ENCODE assay signal across 14 cellular contexts in genomic region chr6:169075211-169075621, GRCh38.
A peak's percentile ranks its signal among the peaks of the same experiment; 100 is the strongest.
DNase-seq lines count a peak whose midpoint lies in the region; ATAC-seq and TF ChIP-seq lines count a peak whose summit lies in the region.
"Had no signal": no experiment of that assay in that cellular context is flagged by ENCODE, and none has a peak within 500 bp of the region (broad histone marks: within the 10 kb centered on the region; RNA-seq: fewer than 3 reads in every experiment).

No MANE protein-coding gene starts in this region.

- no peak overlapping the region for H3K4me3 Mint-ChIP-seq in endodermal cell
- H3K4me3 Mint-ChIP-seq: activated T-cell treated with anti-CD3 and anti-CD28 coated beads, Interleukin-2, amount 50 U/mL, for 72 hours; dendritic cell treated with granulocyte-macrophage colony-stimulating factor and Interleukin-4, amounts not matched to agents 40 ng/mL and 50 ng/mL, for 4 days had no signal

- no peaks in the 10 kb centered on the region for H3K4me1 ChIP-seq in psoas muscle
- H3K4me1 ChIP-seq in endodermal cell (ENCODE audit: control insufficient read depth, insufficient read depth, low read length), result no peaks in the 10 kb centered on the region
- H3K4me1 ChIP-seq: thyroid gland had no signal

- H3K9ac ChIP-seq in endodermal cell (ENCODE audit: extremely low read depth, low read length, poor library complexity, severe bottlenecking), result no peak overlapping the region

- no peaks in the 10 kb centered on the region for H3K9me3 Mint-ChIP-seq in endodermal cell
- H3K9me3 Mint-ChIP-seq: activated T-cell treated with anti-CD3 and anti-CD28 coated beads, Interleukin-2, amount 50 U/mL, for 72 hours had no signal

- no peaks in the 10 kb centered on the region for H3K27me3 Mint-ChIP-seq in endodermal cell (ENCODE audit: insufficient read depth)
- H3K27me3 Mint-ChIP-seq: dendritic cell treated with granulocyte-macrophage colony-stimulating factor and Interleukin-4, amounts not matched to agents 40 ng/mL and 50 ng/mL, for 4 days had no signal

- TF ChIP-seq CTCF in AG04449 (IDR thresholded peaks at IDR 0.05; ENCODE audit: insufficient read depth, low read length, missing control alignments) (no peak), astrocyte of the spinal cord (IDR thresholded peaks at IDR 0.05; ENCODE audit: low read depth, low read length) (no peak), psoas muscle (IDR thresholded peaks at IDR 0.05) (no peak), endodermal cell (conservative IDR thresholded peaks at IDR 0.05) (no peak)

- H3K27ac Mint-ChIP-seq in endodermal cell, result no peak overlapping the region
- H3K27ac Mint-ChIP-seq: activated T-cell treated with anti-CD3 and anti-CD28 coated beads, Interleukin-2, amount 50 U/mL, for 72 hours; dendritic cell treated with granulocyte-macrophage colony-stimulating factor and Interleukin-4, amounts not matched to agents 40 ng/mL and 50 ng/mL, for 4 days had no signal

- H3K4me1 Mint-ChIP-seq in endodermal cell, result no peaks in the 10 kb centered on the region

- H3K27ac ChIP-seq in psoas muscle (peak overlapping the region; percentile 9), endodermal cell (ENCODE audit: low read depth, low read length) (no peak overlapping the region)
- H3K27ac ChIP-seq: thyroid gland had no signal

- in situ Hi-C loops in astrocyte of the spinal cord (cut with HindIII; ENCODE audit: low sequenced_read_pairs), result no loop called here

- ATAC-seq in psoas muscle, result peak in 2 of 4 donors; percentile 11 to 37
- no peak for ATAC-seq in HG02885 (IDR thresholded peaks at IDR 0.05; ENCODE audit: poor library complexity, unreplicated experiment)
- ATAC-seq in HG03460 (IDR thresholded peaks at IDR 0.05; ENCODE audit: unreplicated experiment), result no peak
- ATAC-seq: A549; activated T-cell treated with anti-CD3 and anti-CD28 coated beads, Interleukin-2, amount 50 U/mL, for 72 hours had no signal

- intact Hi-C loops in psoas muscle (cut with DNase I), result no loop called here

- CTCF ChIA-PET in AG04449 (lab: Yijun Ruan, JAX), result interaction anchor here (1.4 kb wide), 2 partner anchors 10 to 116 kb away, joined by 4 to 5 read pairs; no protein-coding TSS in a partner anchor

- no peaks in the 10 kb centered on the region for H3K9me3 ChIP-seq in psoas muscle
- no peaks in the 10 kb centered on the region for H3K9me3 ChIP-seq in endodermal cell (ENCODE audit: control insufficient read depth, low read length)
- H3K9me3 ChIP-seq: A549, thyroid gland had no signal

- POLR2A ChIA-PET in AG04449 (lab: Yijun Ruan, JAX), result interaction anchor here (3.1 kb wide), 1 partner anchor 22 kb away, joined by 26 read pairs; no protein-coding TSS in a partner anchor

- H3K4me3 ChIP-seq in AG04449 (ENCODE audit: low read depth, low read length), result no peak overlapping the region; the same call in 1 of the 2 replicates
- no peak overlapping the region for H3K4me3 ChIP-seq in astrocyte of the spinal cord (ENCODE audit: low read depth, low read length)
- H3K4me3 ChIP-seq in psoas muscle, result no peak overlapping the region
- no peak overlapping the region for H3K4me3 ChIP-seq in endodermal cell (ENCODE audit: low read length)
- H3K4me3 ChIP-seq: A549, thyroid gland had no signal

- 35 to 54% (median 46%) methylated on average over 13 of the region's 13 CpGs for WGBS in psoas muscle, 3 donors
- 91% methylated on average over 10 to 13 of the region's 13 CpGs for WGBS in endodermal cell (ENCODE audit: insufficient coverage in 1 of 2, insufficient read length in 1 of 2), 2 experiments

- H3K27me3 ChIP-seq in psoas muscle (ENCODE audit: insufficient read depth in 3 of 3, low read length in 2 of 3) (no peaks in the 10 kb centered on the region), endodermal cell (ENCODE audit: control insufficient read depth, insufficient read depth, low read length, poor library complexity, severe bottlenecking) (no peaks in the 10 kb centered on the region)
- H3K27me3 ChIP-seq: thyroid gland had no signal

- H3K36me3 Mint-ChIP-seq in endodermal cell (ENCODE audit: low read depth), result no peaks in the 10 kb centered on the region

- H3K36me3 ChIP-seq in psoas muscle (ENCODE audit: insufficient read depth in 1 of 2, low read depth in 1 of 2) (no peaks in the 10 kb centered on the region), endodermal cell (ENCODE audit: control insufficient read depth, insufficient read depth, low read length) (no peaks in the 10 kb centered on the region)
- H3K36me3 ChIP-seq: thyroid gland had no signal

- DNase-seq in AG04449 (ENCODE audit: low read depth, low spot score), result peak; percentile 67
- peak; percentile 88 for DNase-seq in astrocyte of the spinal cord (ENCODE audit: low read depth, low spot score)
- peak; percentile 53 for DNase-seq in hepatic stellate cell (ENCODE audit: low spot score)
- peak; percentile 66 to 67 for DNase-seq in psoas muscle
- no peak for DNase-seq in endodermal cell
- no peak for DNase-seq in NCI-H1105 (lab: John Stamatoyannopoulos, UW)
- DNase-seq: activated T-cell treated with anti-CD3 and anti-CD28 coated beads, Interleukin-2, amount 50 U/mL, for 72 hours; RPMI8226; stimulated activated CD4-positive, alpha-beta T cell treated with anti-CD3 and anti-CD28 coated beads, Interleukin-4, amount 100 ng/mL, for 4 hours had no signal

Comparison
In these comparisons a context has a peak if more than half of its experiments do, and no peak if none do; other contexts are left out.
1. DNase-seq: peak in AG04449 (single experiment), astrocyte of the spinal cord (single experiment), hepatic stellate cell (single experiment) and psoas muscle (2 of 2); none in endodermal cell (single experiment) and NCI-H1105 (single experiment).